Comparison of ENCODE assay signal across 1 cellular context in the genomic region with DNA sequence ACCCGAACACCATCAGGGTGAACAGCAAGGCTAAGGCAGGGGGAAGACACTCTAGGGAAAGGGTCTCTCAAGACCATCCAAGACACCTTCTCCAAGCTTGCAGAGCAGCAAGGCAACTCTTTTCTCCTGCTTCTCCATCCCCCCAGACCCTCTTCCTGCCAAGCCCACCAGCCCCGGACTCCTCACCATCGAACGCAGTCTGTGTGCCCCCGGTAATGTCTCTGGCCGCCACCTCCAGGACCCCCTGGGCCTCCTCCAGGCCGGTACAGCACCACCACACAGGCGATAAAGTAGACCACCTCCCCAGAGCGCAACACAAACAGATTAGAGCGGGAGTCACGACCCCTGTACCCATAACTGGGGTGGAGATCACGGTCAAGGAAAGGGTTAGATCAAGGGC.
A peak's percentile ranks its signal among the peaks of the same experiment; 100 is the strongest.
TF ChIP-seq lines count a peak whose summit lies in the region.

No MANE protein-coding gene starts in this region.

TF ChIP-seq in K562, 482 proteins besides CTCF, POLR2A, EP300 and RAD21:
- TF ChIP-seq ZBTB7A (IDR thresholded peaks at IDR 0.05; ENCODE audit: borderline replicate concordance, control insufficient read depth, low read depth, low read length) (0 out of 2 replicates have a peak, but pooled peaks have one; percentile 16), BACH1 (tag; IDR thresholded peaks at IDR 0.05) (no peak)
- TF ChIP-seq, protein P1, sequence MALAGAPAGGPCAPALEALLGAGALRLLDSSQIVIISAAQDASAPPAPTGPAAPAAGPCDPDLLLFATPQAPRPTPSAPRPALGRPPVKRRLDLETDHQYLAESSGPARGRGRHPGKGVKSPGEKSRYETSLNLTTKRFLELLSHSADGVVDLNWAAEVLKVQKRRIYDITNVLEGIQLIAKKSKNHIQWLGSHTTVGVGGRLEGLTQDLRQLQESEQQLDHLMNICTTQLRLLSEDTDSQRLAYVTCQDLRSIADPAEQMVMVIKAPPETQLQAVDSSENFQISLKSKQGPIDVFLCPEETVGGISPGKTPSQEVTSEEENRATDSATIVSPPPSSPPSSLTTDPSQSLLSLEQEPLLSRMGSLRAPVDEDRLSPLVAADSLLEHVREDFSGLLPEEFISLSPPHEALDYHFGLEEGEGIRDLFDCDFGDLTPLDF (CRISPR knock-in tag; IDR thresholded peaks at IDR 0.05): no peak
